Comparison of ENCODE assay signal across 9 cellular contexts in genomic region chr1:89987170-89987819, GRCh38.
DNase-seq lines count a peak whose midpoint lies in the region; ATAC-seq and TF ChIP-seq lines count a peak whose summit lies in the region.
"Had no signal": no experiment of that assay in that cellular context is flagged by ENCODE, and none has a peak within 500 bp of the region (broad histone marks: within the 10 kb centered on the region; RNA-seq: fewer than 3 reads in every experiment).

No MANE protein-coding gene starts in this region.

- peak; percentile 79 for TF ChIP-seq CTCF in brain microvascular endothelial cell (IDR thresholded peaks at IDR 0.05; ENCODE audit: low read depth, low read length, missing control alignments)

- H3K27ac ChIP-seq in brain microvascular endothelial cell: no peak overlapping the region
- H3K27ac ChIP-seq: skin epidermis had no signal

- no peak overlapping the region for H3K4me3 ChIP-seq in brain microvascular endothelial cell (ENCODE audit: low read depth, low read length)
- H3K4me3 ChIP-seq: skin epidermis had no signal

- H3K27me3 ChIP-seq in brain microvascular endothelial cell (replicated peaks): no peaks in the 10 kb centered on the region

- ATAC-seq in HG02759 (IDR thresholded peaks at IDR 0.05; ENCODE audit: unreplicated experiment): peak; percentile 82

- in situ Hi-C loops in brain microvascular endothelial cell (cut with HindIII; ENCODE audit: low pct_ligation_motif_present, low sequenced_read_pairs): loop anchor here (25.0 kb wide), 1 partner anchor 175 kb away; the partner anchor contains the start of gene LRRC8D

- DNase-seq in activated gamma-delta T cell treated with Interleukin-2 at 50 U/mL for 16 hours: peak; percentile 56
- DNase-seq in activated gamma-delta T cell (lab: John Stamatoyannopoulos, UW): no peak
- DNase-seq in NCI-H1417 treated with DMSO at 0.1 percent for 48 hours (lab: John Stamatoyannopoulos, UW): peak; percentile 39
- DNase-seq in SKM-1 (lab: John Stamatoyannopoulos, UW; ENCODE audit: unreplicated experiment): peak; percentile 77
- peak; percentile 69 for DNase-seq in brain microvascular endothelial cell
- DNase-seq in iPS-NIHi11 (ENCODE audit: low spot score): peak; percentile 58
- peak; percentile 39 for DNase-seq in stimulated activated CD4-positive, alpha-beta T cell treated with anti-CD3 and anti-CD28 coated beads, Interleukin-2, amount 100 ng/mL, for 4 hours (ENCODE audit: low read depth)

- H3K36me3 ChIP-seq in brain microvascular endothelial cell (replicated peaks): no peaks in the 10 kb centered on the region
